Comparison of ENCODE assay signal across 11 cellular contexts in genomic region chr6:7978736-7979135, GRCh38.
DNase-seq lines count a peak whose midpoint lies in the region; ATAC-seq and TF ChIP-seq lines count a peak whose summit lies in the region.
"Had no signal": no experiment of that assay in that cellular context is flagged by ENCODE, and none has a peak within 500 bp of the region (broad histone marks: within the 10 kb centered on the region; RNA-seq: fewer than 3 reads in every experiment).

No MANE protein-coding gene starts in this region.

- peaks cover 2% of the 10 kb centered on the region for H3K36me3 Mint-ChIP-seq in neural progenitor cell

- peak overlapping the region; percentile 47 for H3K4me2 ChIP-seq in neural progenitor cell
- no peak overlapping the region for H3K4me2 ChIP-seq in mammary epithelial cell (ENCODE audit: insufficient read depth, low read depth, low read length)

- H3K9ac ChIP-seq in neural progenitor cell (no peak overlapping the region), mammary epithelial cell (ENCODE audit: insufficient read depth, low read length) (no peak overlapping the region)

- peak overlapping the region; percentile 22 for H3K4me3 Mint-ChIP-seq in neural progenitor cell
- H3K4me3 Mint-ChIP-seq: central memory CD8-positive, alpha-beta T cell; T-helper 1 cell treated with Interleukin-12 subunit alpha and Interleukin-12 subunit beta and Interleukin-4 antibody, amounts not matched to agents 30 μg/mL and 1 μg/mL, for 36 hours had no signal

- in situ Hi-C loops in mammary epithelial cell (cut with MboI; ENCODE audit: low sequenced_read_pairs in 2 of 2): no loop called here

- peaks cover 16% of the 10 kb centered on the region for H3K4me1 Mint-ChIP-seq in neural progenitor cell
- H3K4me1 Mint-ChIP-seq: central memory CD8-positive, alpha-beta T cell had no signal

- no peaks in the 10 kb centered on the region for H3K36me3 ChIP-seq in neural progenitor cell
- no peaks in the 10 kb centered on the region for H3K36me3 ChIP-seq in mammary epithelial cell (ENCODE audit: insufficient read depth, low read length)

- CTCF ChIA-PET in mammary epithelial cell (lab: Charles Lee; ENCODE audit: low non-redundant PET): no interaction called here

- peaks cover 17% of the 10 kb centered on the region for H3F3A ChIP-seq in neural progenitor cell (ENCODE audit: low read depth)

- BruUV-seq in mammary epithelial cell (replicated peaks; lab: Mats Ljungman, UMichigan): no TSS peak

- H3K79me2 ChIP-seq in neural progenitor cell (ENCODE audit: low read depth) (no peaks in the 10 kb centered on the region), mammary epithelial cell (ENCODE audit: insufficient read depth, low read length) (no peaks in the 10 kb centered on the region)

- peaks cover 19% of the 10 kb centered on the region for H3K9me3 Mint-ChIP-seq in neural progenitor cell
- H3K9me3 Mint-ChIP-seq: central memory CD8-positive, alpha-beta T cell; T-helper 1 cell treated with Interleukin-12 subunit alpha and Interleukin-12 subunit beta and Interleukin-4 antibody, amounts not matched to agents 30 μg/mL and 1 μg/mL, for 36 hours had no signal

- peaks cover 17% of the 10 kb centered on the region for H3K4me1 ChIP-seq in neural progenitor cell
- H3K4me1 ChIP-seq in mammary epithelial cell (ENCODE audit: insufficient read depth, low read length): peaks cover 13% of the 10 kb centered on the region
- H3K4me1 ChIP-seq in right cardiac atrium (ENCODE audit: control insufficient read depth, insufficient read depth, low read length): peaks cover 14% of the 10 kb centered on the region

- H3K27me3 Mint-ChIP-seq in neural progenitor cell (ENCODE audit: insufficient read depth, low read depth): peaks cover 29% of the 10 kb centered on the region

- H3K4me3 ChIP-seq in neural progenitor cell: no peak overlapping the region
- no peak overlapping the region for H3K4me3 ChIP-seq in mammary epithelial cell (replicated peaks in 1 of 3; ENCODE audit: insufficient read depth in 1 of 3, low read depth in 2 of 3, low read length in 3 of 3)
- H3K4me3 ChIP-seq in right cardiac atrium (ENCODE audit: low read length): no peak overlapping the region

- H3K27ac ChIP-seq in neural progenitor cell (peak overlapping the region; percentile 36), mammary epithelial cell (ENCODE audit: insufficient read depth, low read depth, low read length) (no peak overlapping the region), right cardiac atrium (ENCODE audit: low read length) (no peak overlapping the region)

- no peaks in the 10 kb centered on the region for H3K9me3 ChIP-seq in neural progenitor cell (ENCODE audit: low read depth)
- no peaks in the 10 kb centered on the region for H3K9me3 ChIP-seq in mammary epithelial cell (replicated peaks; ENCODE audit: insufficient read depth, low read length)
- H3K9me3 ChIP-seq in right cardiac atrium (ENCODE audit: control insufficient read depth, low read length): no peaks in the 10 kb centered on the region

- WGBS in mammary epithelial cell (ENCODE audit: low coverage, missing lambda C conversion rate): 81% methylated on average over 3 of the region's 3 CpGs
- 86% methylated on average over 3 of the region's 3 CpGs for WGBS in right cardiac atrium

- peak; percentile 7 for DNase-seq in NCI-H2107 (lab: John Stamatoyannopoulos, UW)
- DNase-seq in neural progenitor cell (ENCODE audit: low spot score): peak; percentile 78
- DNase-seq in mammary epithelial cell: no peak
- no peak for DNase-seq in right cardiac atrium
- DNase-seq in SK-N-DZ (ENCODE audit: low spot score): no peak
- DNase-seq: EL had no signal

- dilution Hi-C loops in mammary epithelial cell (cut with HindIII; ENCODE audit: low sequenced_read_pairs): no loop called here

- ATAC-seq in GM18867 (IDR thresholded peaks at IDR 0.05; ENCODE audit: unreplicated experiment) (peak; percentile 78), HG02884 (IDR thresholded peaks at IDR 0.05; ENCODE audit: unreplicated experiment) (peak; percentile 61), HG03039 (IDR thresholded peaks at IDR 0.05; ENCODE audit: unreplicated experiment) (no peak), right cardiac atrium (no peak)

- H2AFZ ChIP-seq in neural progenitor cell (replicated peaks) (no peak overlapping the region), mammary epithelial cell (ENCODE audit: low read depth, low read length) (no peak overlapping the region)

- H4K20me1 ChIP-seq in neural progenitor cell (ENCODE audit: low read depth): no peaks in the 10 kb centered on the region
- H4K20me1 ChIP-seq in mammary epithelial cell (ENCODE audit: insufficient read depth, low read length): no peaks in the 10 kb centered on the region

- intact Hi-C loops in mammary epithelial cell (cut with micrococcal nuclease): no loop called here
- intact Hi-C loops in right cardiac atrium (cut with DNase I): no loop called here

- H3K27me3 ChIP-seq in neural progenitor cell: no peaks in the 10 kb centered on the region
- no peaks in the 10 kb centered on the region for H3K27me3 ChIP-seq in mammary epithelial cell (ENCODE audit: insufficient read depth, low read length)
- no peaks in the 10 kb centered on the region for H3K27me3 ChIP-seq in right cardiac atrium (ENCODE audit: control insufficient read depth, insufficient read depth)

- peak overlapping the region; percentile 65 for H3K27ac Mint-ChIP-seq in neural progenitor cell
- H3K27ac Mint-ChIP-seq: T-helper 1 cell treated with Interleukin-12 subunit alpha and Interleukin-12 subunit beta and Interleukin-4 antibody, amounts not matched to agents 30 μg/mL and 1 μg/mL, for 36 hours had no signal

- no peak for TF ChIP-seq CTCF in neural progenitor cell (IDR thresholded peaks at IDR 0.05)
- no peak for TF ChIP-seq CTCF in mammary epithelial cell (conservative IDR thresholded peaks at IDR 0.05 in 1 of 2, IDR thresholded peaks at IDR 0.05 in 1 of 2; ENCODE audit: extremely low read depth in 1 of 2, insufficient read depth in 1 of 2, low read depth in 1 of 2, low read length in 2 of 2)

Comparison
In these comparisons a context has a peak if more than half of its experiments do, and no peak if none do; other contexts are left out.
1. ATAC-seq: peak in GM18867 (single experiment) and HG02884 (single experiment); none in HG03039 (single experiment) and right cardiac atrium (0 of 2).
2. DNase-seq: peak in NCI-H2107 (single experiment) and neural progenitor cell (single experiment); none in mammary epithelial cell (single experiment), right cardiac atrium (0 of 3) and SK-N-DZ (single experiment).